ENCODE assay signal across 9 cellular contexts in the genomic region with DNA sequence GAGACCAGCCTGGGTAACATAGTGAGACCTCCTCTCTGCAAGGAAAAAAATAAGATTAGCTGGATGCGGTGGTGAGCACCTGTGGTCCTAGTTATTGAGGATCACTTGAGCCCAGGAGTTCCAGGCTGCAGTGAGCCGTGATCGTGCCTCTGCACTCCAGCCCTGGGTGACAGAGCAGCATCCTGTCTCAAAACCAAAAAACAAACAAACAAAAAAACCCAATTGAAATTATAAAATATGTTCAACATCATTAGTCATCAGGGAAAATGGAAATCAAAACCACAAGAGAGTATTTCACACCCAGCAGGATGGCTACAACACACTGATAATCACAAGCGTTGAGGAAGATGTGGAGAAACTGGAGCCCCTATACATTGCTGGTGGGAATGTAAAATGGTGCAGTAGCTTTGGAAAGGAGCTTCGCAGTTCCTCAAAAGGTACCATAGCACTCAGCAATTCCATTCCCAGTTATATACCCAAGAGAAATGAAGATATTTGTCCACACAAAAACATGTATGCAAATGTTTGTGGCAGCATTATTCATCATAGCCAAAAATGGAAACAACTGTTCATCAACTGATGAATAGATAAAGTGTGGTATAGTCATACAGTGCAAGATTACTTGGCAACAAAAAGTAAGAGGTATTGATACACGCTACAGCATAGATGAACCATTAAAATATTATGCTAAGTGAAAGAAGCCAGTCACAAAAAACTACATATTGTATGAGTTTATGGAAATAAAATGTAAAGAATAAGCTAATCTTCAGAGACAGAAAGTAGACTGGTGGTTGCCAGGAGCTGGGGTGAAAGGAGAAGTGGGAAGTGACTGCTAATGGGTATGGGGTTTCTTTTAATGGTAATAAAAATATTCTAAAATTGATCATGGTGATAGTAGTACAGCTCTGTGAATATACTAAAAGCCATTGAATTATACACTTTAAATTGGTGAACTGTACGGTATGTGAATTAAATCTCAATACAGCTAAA. TPM values are rescaled to one million over a fixed set of nuclear protein-coding genes. Genes with fewer than 3 reads are reported as not detected.
DNase-seq lines count a peak whose midpoint lies in the region; ATAC-seq, FAIRE-seq and TF ChIP-seq lines count a peak whose summit lies in the region.
"Had no signal": no experiment of that assay in that cellular context is flagged by ENCODE, and none has a peak within 500 bp of the region (broad histone marks: within the 10 kb centered on the region; RNA-seq: fewer than 3 reads in every experiment).

No MANE protein-coding gene starts in this region.

- DNase-seq in GM19239 (ENCODE audit: insufficient read length, low spot score) (no peak), T-helper 2 cell (peak in 4 of 5 experiments; percentile 7 to 91 (median 24)), natural killer cell (no peak), COLO829 (ENCODE audit: low spot score) (no peak), UCSD-AML1 (lab: John Stamatoyannopoulos, UW; ENCODE audit: unreplicated experiment) (no peak), HCEC 1CT (no peak), GM10248 (ENCODE audit: extremely low spot score) (no peak)
- DNase-seq: amniotic stem cell had no signal

- no peaks in the 10 kb centered on the region for H3K36me3 Mint-ChIP-seq in natural killer cell

- H3K9me3 Mint-ChIP-seq in natural killer cell = no peaks in the 10 kb centered on the region

- ATAC-seq in HG03066 (IDR thresholded peaks at IDR 0.05; ENCODE audit: low read depth, unreplicated experiment) (peak; percentile 60), natural killer cell (peak; percentile 73 to 76 (median 74))

- TF ChIP-seq CTCF in natural killer cell (IDR thresholded peaks at IDR 0.05) = no peak
- TF ChIP-seq CTCF in GM10248 (IDR thresholded peaks at IDR 0.05; ENCODE audit: control extremely low read depth, extremely low read depth, low read depth, missing control alignments) = no peak

- no peaks in the 10 kb centered on the region for H3K27me3 Mint-ChIP-seq in natural killer cell (ENCODE audit: low read depth in 2 of 2)

- POLR2A ChIA-PET in GM10248 (lab: Yijun Ruan, JAX) = no interaction called here

- intact Hi-C loops in natural killer cell (cut with micrococcal nuclease) = loop anchor here (2.0 kb wide), 1 partner anchor 18 kb away; no protein-coding TSS in a partner anchor

- H3K27ac Mint-ChIP-seq in natural killer cell = peak overlapping the region; percentile 90 to 92

- peak overlapping the region; percentile 54 for H3K4me3 Mint-ChIP-seq in natural killer cell

- CTCF ChIA-PET in GM10248 (lab: Yijun Ruan, JAX) = interaction anchor here (0.7 to 3.7 kb wide), 5 partner anchors 9 to 64 kb away, joined by 3 to 28 read pairs (median 5); no protein-coding TSS in a partner anchor

- peak; percentile 75 for FAIRE-seq in GM19239 (lab: Jason Lieb, UNC)

- peaks cover 60 to 70% of the 10 kb centered on the region in 2 donors for H3K4me1 Mint-ChIP-seq in natural killer cell

RNA-seq across cellular contexts. Expression of a gene that starts 38.7 kb away (rescaled TPM):
- total RNA-seq in natural killer cell = 100 to 1,000 TPM; 234 to 312 (median 299) TPM

Comparison
In these comparisons a context has a peak if more than half of its experiments do, and no peak if none do; other contexts are left out.
1. DNase-seq: peak in T-helper 2 cell (4 of 5); none in GM19239 (single experiment), natural killer cell (single experiment), COLO829 (single experiment), UCSD-AML1 (single experiment), HCEC 1CT (single experiment) and GM10248 (single experiment).